16 cellular contexts compared by ENCODE assay signal in genomic region chr1:101022294-101022693, GRCh38. TPM values are rescaled to one million over a fixed set of nuclear protein-coding genes. Genes with fewer than 3 reads are reported as not detected.
DNase-seq lines count a peak whose midpoint lies in the region; ATAC-seq and TF ChIP-seq lines count a peak whose summit lies in the region.
"Had no signal": no experiment of that assay in that cellular context is flagged by ENCODE, and none has a peak within 500 bp of the region (broad histone marks: within the 10 kb centered on the region; RNA-seq: fewer than 3 reads in every experiment).

No MANE protein-coding gene starts in this region.

- H3K27me3 ChIP-seq in tibial nerve, result no peaks in the 10 kb centered on the region
- no peaks in the 10 kb centered on the region for H3K27me3 ChIP-seq in suprapubic skin

- 69 to 80% methylated on average over 3 of the region's 3 CpGs for WGBS in tibial nerve, 2 donors
- 65% methylated on average over 3 of the region's 3 CpGs for WGBS in suprapubic skin

- no peaks in the 10 kb centered on the region for H3K27me3 Mint-ChIP-seq in stimulated activated naive CD8-positive, alpha-beta T cell treated with anti-CD3 and anti-CD28 coated beads, Interleukin-15, Interleukin-2, amounts not matched to agents 100 ng/mL and 50 ng/mL, for 24 hours
- no peaks in the 10 kb centered on the region for H3K27me3 Mint-ChIP-seq in stimulated activated naive CD8-positive, alpha-beta T cell treated with anti-CD3 and anti-CD28 coated beads, Interleukin-15, amount 100 ng/mL, for 72 hours
- H3K27me3 Mint-ChIP-seq: activated CD4-positive, alpha-beta memory T cell treated with anti-CD3 and anti-CD28 coated beads, Interleukin-2, amount 10 ng/mL, durations not matched to agents 7 days and 5 days; central memory CD8-positive, alpha-beta T cell had no signal

- no peak for ATAC-seq in stimulated activated naive CD8-positive, alpha-beta T cell treated with anti-CD3 and anti-CD28 coated beads, Interleukin-15, amount 100 ng/mL, for 72 hours
- ATAC-seq in esophagus mucosa (peak; percentile 34), HG03139 (IDR thresholded peaks at IDR 0.05; ENCODE audit: unreplicated experiment) (no peak)
- ATAC-seq: K562; Panc1; stimulated activated naive CD8-positive, alpha-beta T cell treated with anti-CD3 and anti-CD28 coated beads, Interleukin-15, Interleukin-2, amounts not matched to agents 100 U/mL and 50 U/mL, for 24 hours had no signal

- peaks cover 73% of the 10 kb centered on the region for H3K36me3 Mint-ChIP-seq in stimulated activated naive CD8-positive, alpha-beta T cell treated with anti-CD3 and anti-CD28 coated beads, Interleukin-15, Interleukin-2, amounts not matched to agents 100 ng/mL and 50 ng/mL, for 24 hours (ENCODE audit: low read depth)

- H3K4me1 Mint-ChIP-seq in stimulated activated naive CD8-positive, alpha-beta T cell treated with anti-CD3 and anti-CD28 coated beads, Interleukin-15, Interleukin-2, amounts not matched to agents 100 ng/mL and 50 ng/mL, for 24 hours (ENCODE audit: low read depth), result peaks cover 66% of the 10 kb centered on the region
- H3K4me1 Mint-ChIP-seq in stimulated activated naive CD8-positive, alpha-beta T cell treated with anti-CD3 and anti-CD28 coated beads, Interleukin-15, amount 100 ng/mL, for 72 hours, result peaks cover 50% of the 10 kb centered on the region

- H3K27ac Mint-ChIP-seq in stimulated activated naive CD8-positive, alpha-beta T cell treated with anti-CD3 and anti-CD28 coated beads, Interleukin-15, Interleukin-2, amounts not matched to agents 100 ng/mL and 50 ng/mL, for 24 hours, result no peak overlapping the region
- H3K27ac Mint-ChIP-seq in stimulated activated naive CD8-positive, alpha-beta T cell treated with anti-CD3 and anti-CD28 coated beads, Interleukin-15, amount 100 ng/mL, for 72 hours, result no peak overlapping the region
- H3K27ac Mint-ChIP-seq: activated CD4-positive, alpha-beta memory T cell treated with anti-CD3 and anti-CD28 coated beads, Interleukin-2, amount 10 ng/mL, durations not matched to agents 7 days and 5 days had no signal

- H3K4me1 ChIP-seq in tibial nerve (peaks cover 0 to 19% (median 5%) of the 10 kb centered on the region in 4 donors), suprapubic skin (peaks cover 21% of the 10 kb centered on the region)

- H3K9me3 Mint-ChIP-seq in stimulated activated naive CD8-positive, alpha-beta T cell treated with anti-CD3 and anti-CD28 coated beads, Interleukin-15, Interleukin-2, amounts not matched to agents 100 ng/mL and 50 ng/mL, for 24 hours, result no peaks in the 10 kb centered on the region
- H3K9me3 Mint-ChIP-seq in stimulated activated naive CD8-positive, alpha-beta T cell treated with anti-CD3 and anti-CD28 coated beads, Interleukin-15, amount 100 ng/mL, for 72 hours, result peaks cover 0 to 5% of the 10 kb centered on the region in 2 donors
- H3K9me3 Mint-ChIP-seq: activated CD4-positive, alpha-beta memory T cell treated with anti-CD3 and anti-CD28 coated beads, Interleukin-2, amount 10 ng/mL, durations not matched to agents 7 days and 5 days; central memory CD8-positive, alpha-beta T cell had no signal

- DNase-seq in stimulated activated naive CD8-positive, alpha-beta T cell treated with anti-CD3 and anti-CD28 coated beads, Interleukin-15, amount 100 ng/mL, for 72 hours, result no peak
- DNase-seq in NCI-H774 (lab: John Stamatoyannopoulos, UW) (peak; percentile 61), tibial nerve (ENCODE audit: low spot score in 2 of 2) (no peak), iPS-NIHi11 (ENCODE audit: low spot score) (no peak), suprapubic skin (ENCODE audit: low spot score in 2 of 2) (no peak)
- DNase-seq: activated CD4-positive, alpha-beta memory T cell treated with anti-CD3 and anti-CD28 coated beads, Interleukin-2, amount 10 ng/mL, durations not matched to agents 7 days and 5 days; activated effector memory CD4-positive, alpha-beta T cell treated with Interleukin-2 at 50 U/mL for 16 hours; NCI-H187 treated with DMSO at 0.1 percent for 48 hours; stimulated activated naive CD8-positive, alpha-beta T cell treated with anti-CD3 and anti-CD28 coated beads, Interleukin-15, Interleukin-2, amounts not matched to agents 100 U/mL and 50 U/mL, for 24 hours; T-helper 9 cell had no signal

- H3K4me3 ChIP-seq in tibial nerve, result no peak overlapping the region
- H3K4me3 ChIP-seq in suprapubic skin, result no peak overlapping the region
- H3K4me3 ChIP-seq: K562 had no signal

- H3K9me3 ChIP-seq in tibial nerve, result no peaks in the 10 kb centered on the region
- no peaks in the 10 kb centered on the region for H3K9me3 ChIP-seq in suprapubic skin

- no peak for TF ChIP-seq EP300 in tibial nerve (IDR thresholded peaks at IDR 0.05)
- no peak for TF ChIP-seq EP300 in suprapubic skin (IDR thresholded peaks at IDR 0.05)

- H3K4me3 Mint-ChIP-seq in stimulated activated naive CD8-positive, alpha-beta T cell treated with anti-CD3 and anti-CD28 coated beads, Interleukin-15, Interleukin-2, amounts not matched to agents 100 ng/mL and 50 ng/mL, for 24 hours, result peak overlapping the region; percentile 3
- no peak overlapping the region for H3K4me3 Mint-ChIP-seq in stimulated activated naive CD8-positive, alpha-beta T cell treated with anti-CD3 and anti-CD28 coated beads, Interleukin-15, amount 100 ng/mL, for 72 hours
- H3K4me3 Mint-ChIP-seq: activated CD4-positive, alpha-beta memory T cell treated with anti-CD3 and anti-CD28 coated beads, Interleukin-2, amount 10 ng/mL, durations not matched to agents 7 days and 5 days; central memory CD8-positive, alpha-beta T cell had no signal

- H3K27ac ChIP-seq in tibial nerve (no peak overlapping the region), suprapubic skin (no peak overlapping the region)

- H3K36me3 ChIP-seq in tibial nerve (peaks cover 0 to 18% (median 0%) of the 10 kb centered on the region in 3 donors), suprapubic skin (peaks cover 2% of the 10 kb centered on the region)

- TF ChIP-seq POLR2A in tibial nerve (IDR thresholded peaks at IDR 0.05) (no peak), suprapubic skin (IDR thresholded peaks at IDR 0.05) (no peak)

- no peak for TF ChIP-seq CTCF in tibial nerve (IDR thresholded peaks at IDR 0.05)
- TF ChIP-seq CTCF in suprapubic skin (IDR thresholded peaks at IDR 0.05), result no peak

RNA-seq across cellular contexts. Expression of gene DPH5, which starts 3.3 kb away (rescaled TPM):
- total RNA-seq in esophagus mucosa, result 19.0 TPM
- total RNA-seq in tibial nerve, result 10 to 100 TPM; 11.0 to 21.9 (median 17.8) TPM
- 10 to 100 TPM; 15.8 to 29.8 (median 24.3) TPM for total RNA-seq in suprapubic skin
